8 cellular contexts compared by ENCODE assay signal in genomic region chrX:47831788-47832187, GRCh38. TPM values are rescaled to one million over a fixed set of nuclear protein-coding genes. Genes with fewer than 3 reads are reported as not detected.
DNase-seq lines count a peak whose midpoint lies in the region; ATAC-seq and TF ChIP-seq lines count a peak whose summit lies in the region.

No MANE protein-coding gene starts in this region.

- H3K27ac ChIP-seq in Karpas-422 (ENCODE audit: low read length) (no peak overlapping the region), RWPE1 (no peak overlapping the region), right atrium auricular region (no peak overlapping the region)

- DNase-seq in ELF-1 (ENCODE audit: low read depth, low spot score) (peak; percentile 54), Karpas-422 (peak; percentile 84), RWPE1 (ENCODE audit: low spot score) (peak; percentile 40), right atrium auricular region (ENCODE audit: low spot score) (no peak)
- DNase-seq in activated gamma-delta T cell treated with anti-CD3 and anti-CD28 coated beads, Interleukin-2, amount 50 U/mL, for 16 hours (ENCODE audit: low read depth), result peak; percentile 29
- DNase-seq in stimulated activated CD4-positive, alpha-beta T cell treated with anti-CD3 and anti-CD28 coated beads, Interleukin-2, amount 100 ng/mL, for 48 hours, result peak; percentile 28 to 46

- no peak overlapping the region for H3K4me3 ChIP-seq in Karpas-422 (ENCODE audit: low read length)
- no peak overlapping the region for H3K4me3 ChIP-seq in right atrium auricular region

- H3K4me1 ChIP-seq in Karpas-422 (ENCODE audit: low read length), result peaks cover 9% of the 10 kb centered on the region
- no peaks in the 10 kb centered on the region for H3K4me1 ChIP-seq in right atrium auricular region

- H3K9me2 ChIP-seq in Karpas-422 (replicated peaks; ENCODE audit: insufficient read depth, low read length), result no peaks in the 10 kb centered on the region

- H4K20me1 ChIP-seq in Karpas-422 (ENCODE audit: insufficient read depth, low read depth, low read length), result no peaks in the 10 kb centered on the region

- TF ChIP-seq CTCF in RWPE1 (conservative IDR thresholded peaks at IDR 0.05; ENCODE audit: low read depth) (peak; percentile 55), right atrium auricular region (IDR thresholded peaks at IDR 0.05) (peak; percentile 39 to 64)

- ATAC-seq in GM21529 (IDR thresholded peaks at IDR 0.05; ENCODE audit: unreplicated experiment) (no peak), GM19463 (IDR thresholded peaks at IDR 0.05; ENCODE audit: unreplicated experiment) (no peak)

- no peak overlapping the region for H3K9ac ChIP-seq in Karpas-422 (ENCODE audit: low read length)

- no peaks in the 10 kb centered on the region for H3K79me2 ChIP-seq in Karpas-422 (ENCODE audit: low read length)

- H3K36me3 ChIP-seq in Karpas-422 (ENCODE audit: insufficient read depth, low read length) (no peaks in the 10 kb centered on the region), right atrium auricular region (no peaks in the 10 kb centered on the region)

- CTCF ChIA-PET in RWPE1 (lab: Yijun Ruan, JAX), result no interaction called here

- H3K27me3 ChIP-seq in Karpas-422 (ENCODE audit: low read length) (no peaks in the 10 kb centered on the region), right atrium auricular region (no peaks in the 10 kb centered on the region)

- POLR2A ChIA-PET in RWPE1 (lab: Yijun Ruan, JAX; ENCODE audit: low non-redundant PET), result no interaction called here

- H3K4me2 ChIP-seq in Karpas-422 (ENCODE audit: low read depth, low read length, poor library complexity, severe bottlenecking), result no peak overlapping the region

- H3K9me3 ChIP-seq in Karpas-422 (ENCODE audit: low read length) (no peaks in the 10 kb centered on the region), right atrium auricular region (no peaks in the 10 kb centered on the region)

- H2AFZ ChIP-seq in Karpas-422 (ENCODE audit: low read length), result no peak overlapping the region

RNA-seq across cellular contexts. Expression of gene ZNF81, which starts 4.9 kb away (rescaled TPM):
- 6.1 and 12.3 TPM in 2 replicates for total RNA-seq in Karpas-422 (2014; rRNA removed; shearing (Covaris generic); ENCODE audit: low replicate concordance)
- 1 to 10 TPM; 3.6 to 4.7 TPM for total RNA-seq in right atrium auricular region
